ENCODE assay signal across 9 cellular contexts in genomic region chr19:56748443-56748842, GRCh38.
A peak's percentile ranks its signal among the peaks of the same experiment; 100 is the strongest.
DNase-seq lines count a peak whose midpoint lies in the region; ATAC-seq, FAIRE-seq and TF ChIP-seq lines count a peak whose summit lies in the region.
"Had no signal": no experiment of that assay in that cellular context is flagged by ENCODE, and none has a peak within 500 bp of the region (broad histone marks: within the 10 kb centered on the region; RNA-seq: fewer than 3 reads in every experiment).

No MANE protein-coding gene starts in this region.

- H3K79me2 ChIP-seq in OCI-LY1 (ENCODE audit: insufficient read depth, low read length), result no peaks in the 10 kb centered on the region

- H3K9me3 ChIP-seq in OCI-LY1 (ENCODE audit: low read length), result no peaks in the 10 kb centered on the region
- H3K9me3 ChIP-seq in esophagus squamous epithelium, result peaks cover 0 to 25% (median 0%) of the 10 kb centered on the region in 3 donors
- no peaks in the 10 kb centered on the region for H3K9me3 ChIP-seq in pancreas

- no peak overlapping the region for H3K4me3 Mint-ChIP-seq in osteocyte (ENCODE audit: unreplicated experiment)

- H3F3A ChIP-seq in OCI-LY1 (ENCODE audit: insufficient read depth, low read length), result no peaks in the 10 kb centered on the region

- no peaks in the 10 kb centered on the region for H3K27me3 Mint-ChIP-seq in osteocyte (ENCODE audit: unreplicated experiment)

- H4K20me1 ChIP-seq in OCI-LY1 (ENCODE audit: insufficient read depth, low read length), result no peaks in the 10 kb centered on the region

- H3K27me3 ChIP-seq in OCI-LY1 (ENCODE audit: insufficient read depth, low read length) (no peaks in the 10 kb centered on the region), esophagus squamous epithelium (no peaks in the 10 kb centered on the region), pancreas (no peaks in the 10 kb centered on the region)

- WGBS in esophagus squamous epithelium, 2 donors, result 22% methylated on average over 5 of the region's 5 CpGs
- 30 to 31% methylated on average over 5 of the region's 5 CpGs for WGBS in pancreas, 2 donors

- no peak overlapping the region for H3K27ac Mint-ChIP-seq in osteocyte (ENCODE audit: unreplicated experiment)

- in situ Hi-C loops in GM13977 (cut with MboI; ENCODE audit: low pct_unique_long_range_greater_than_20kb, low sequenced_read_pairs, unreplicated experiment), result no loop called here

- no peak overlapping the region for H2AFZ ChIP-seq in OCI-LY1 (ENCODE audit: low read length)

- H3K27ac ChIP-seq in OCI-LY1 (ENCODE audit: low read depth, low read length, poor library complexity, severe bottlenecking) (no peak overlapping the region), esophagus squamous epithelium (no peak overlapping the region), pancreas (no peak overlapping the region)

- TF ChIP-seq CTCF in GM13977 (IDR thresholded peaks at IDR 0.05; ENCODE audit: extremely low read depth, insufficient read depth, missing control alignments) (peak; percentile 26), OCI-LY1 (IDR thresholded peaks at IDR 0.05; ENCODE audit: low read length) (peak; percentile 75), esophagus squamous epithelium (IDR thresholded peaks at IDR 0.05) (peak in 4 of 6 experiments; percentile 19 to 40 (median 28)), pancreas (IDR thresholded peaks at IDR 0.05) (peak in 2 of 4 donors; percentile 21 to 26), osteocyte (IDR thresholded peaks at IDR 0.05) (no peak)

- no peak overlapping the region for H3K9ac ChIP-seq in OCI-LY1 (ENCODE audit: low read length)

- H3K4me2 ChIP-seq in OCI-LY1 (ENCODE audit: low read length), result no peak overlapping the region

- no peak for TF ChIP-seq POLR2A in esophagus squamous epithelium (IDR thresholded peaks at IDR 0.05)

- H3K4me3 ChIP-seq in OCI-LY1 (ENCODE audit: low read depth, low read length, poor library complexity, severe bottlenecking) (no peak overlapping the region), esophagus squamous epithelium (no peak overlapping the region), pancreas (no peak overlapping the region)

- no peaks in the 10 kb centered on the region for H3K4me1 Mint-ChIP-seq in osteocyte (ENCODE audit: unreplicated experiment)

- no peak for DNase-seq in GM13977 (ENCODE audit: low spot score)
- no peak for DNase-seq in esophagus squamous epithelium (lab: John Stamatoyannopoulos, UW)
- DNase-seq in pancreas, result no peak
- DNase-seq in posterior vena cava (ENCODE audit: low spot score), result no peak
- no peak for DNase-seq in osteocyte (ENCODE audit: extremely low spot score, unreplicated experiment)

- no peaks in the 10 kb centered on the region for H3K9me2 ChIP-seq in OCI-LY1 (ENCODE audit: low read depth, low read length)

- FAIRE-seq in pancreas (lab: Jason Lieb, UNC), result no peak
- FAIRE-seq: astrocyte had no signal

- H3K9me3 Mint-ChIP-seq in osteocyte (ENCODE audit: unreplicated experiment), result peaks cover 38% of the 10 kb centered on the region

- H3K4me1 ChIP-seq in OCI-LY1 (ENCODE audit: insufficient read depth, low read length, severe bottlenecking), result no peaks in the 10 kb centered on the region
- no peaks in the 10 kb centered on the region for H3K4me1 ChIP-seq in esophagus squamous epithelium
- H3K4me1 ChIP-seq in pancreas, result no peaks in the 10 kb centered on the region

- H3K36me3 ChIP-seq in OCI-LY1 (ENCODE audit: insufficient read depth, low read length) (no peaks in the 10 kb centered on the region), esophagus squamous epithelium (no peaks in the 10 kb centered on the region), pancreas (no peaks in the 10 kb centered on the region)

- intact Hi-C loops in esophagus squamous epithelium (cut with DNase I) (no loop called here), pancreas (cut with DNase I) (loop anchor here in 1 of 3 donors (10.0 kb wide), 1 partner anchor 346 kb away; no protein-coding TSS in a partner anchor), posterior vena cava (cut with DNase I) (no loop called here)

- ATAC-seq in pancreas (peak; percentile 38 to 79 (median 70)), GM18498 (IDR thresholded peaks at IDR 0.05; ENCODE audit: unreplicated experiment) (no peak), GM18517 (IDR thresholded peaks at IDR 0.05; ENCODE audit: unreplicated experiment) (no peak)

- H3K36me3 Mint-ChIP-seq in osteocyte (ENCODE audit: unreplicated experiment), result no peaks in the 10 kb centered on the region

Comparison
In these comparisons a context has a peak if more than half of its experiments do, and no peak if none do; other contexts are left out.
1. ATAC-seq: peak in pancreas (4 of 4); none in GM18498 (single experiment) and GM18517 (single experiment).